In the genomic region with DNA sequence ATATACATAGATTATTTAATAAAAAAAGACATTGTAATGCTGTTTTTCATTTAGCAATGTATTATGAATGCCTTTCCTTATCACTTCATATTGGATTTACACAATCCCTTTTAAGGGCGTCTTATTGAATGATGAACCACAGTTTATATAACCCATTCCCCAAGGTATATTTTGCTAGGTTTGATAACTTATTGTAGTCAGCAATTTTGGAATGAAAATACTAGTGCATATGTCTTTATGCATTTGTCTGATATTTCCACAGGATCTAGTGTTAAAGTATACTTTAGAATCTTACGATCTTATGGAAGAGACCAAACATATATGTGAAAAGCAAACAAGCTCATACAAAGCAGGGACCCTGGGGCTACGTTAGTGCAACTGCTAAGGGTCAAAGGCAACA, we compare ENCODE assay signal across 35 cellular contexts.
"Had no signal": no experiment of that assay in that cellular context is flagged by ENCODE, and none has a peak within 500 bp of the region (broad histone marks: within the 10 kb centered on the region; RNA-seq: fewer than 3 reads in every experiment).

No MANE protein-coding gene starts in this region.

- H3K9me3 ChIP-seq: MG63 had no signal

- H3K4me2 ChIP-seq: KMS-11 had no signal

- DNase-seq: Karpas-422, Kasumi-1, MG63, MM.1S, MV-4-11, NCI-H1048, NCI-H1092, NCI-H1092 treated with DMSO at 0.1 percent for 48 hours, NCI-H1105, NCI-H1105 treated with DMSO at 0.1 percent for 48 hours, NCI-H1417, NCI-H1417 treated with DMSO at 0.1 percent for 48 hours, NCI-H1436, NCI-H1436 treated with DMSO at 0.1 percent for 48 hours, NCI-H1694, NCI-H1694 treated with DMSO at 0.1 percent for 48 hours, NCI-H187, NCI-H187 treated with DMSO at 0.1 percent for 48 hours, NCI-H1930, NCI-H2029, NCI-H2029 treated with DMSO at 0.1 percent for 48 hours, NCI-H2081, NCI-H2081 treated with DMSO at 0.1 percent for 48 hours, NCI-H2107, NCI-H2171, NCI-H2171 treated with DMSO at 0.1 percent for 48 hours, NCI-H2227 treated with DMSO at 0.1 percent for 48 hours, NCI-H226, NCI-H345, NCI-H446, NCI-H446 treated with DMSO at 0.1 percent for 48 hours, NCI-H510A, NCI-H510A treated with DMSO at 0.1 percent for 48 hours, NCI-H524 had no signal

- H3K27ac ChIP-seq: KMS-11 had no signal

- H3K36me3 ChIP-seq: MG63 had no signal

- H3K27me3 ChIP-seq: MG63 had no signal

- H3K4me3 ChIP-seq: MG63 had no signal

- H3K9ac ChIP-seq: KMS-11 had no signal
